2 cellular contexts compared by ENCODE assay signal in the genomic region with DNA sequence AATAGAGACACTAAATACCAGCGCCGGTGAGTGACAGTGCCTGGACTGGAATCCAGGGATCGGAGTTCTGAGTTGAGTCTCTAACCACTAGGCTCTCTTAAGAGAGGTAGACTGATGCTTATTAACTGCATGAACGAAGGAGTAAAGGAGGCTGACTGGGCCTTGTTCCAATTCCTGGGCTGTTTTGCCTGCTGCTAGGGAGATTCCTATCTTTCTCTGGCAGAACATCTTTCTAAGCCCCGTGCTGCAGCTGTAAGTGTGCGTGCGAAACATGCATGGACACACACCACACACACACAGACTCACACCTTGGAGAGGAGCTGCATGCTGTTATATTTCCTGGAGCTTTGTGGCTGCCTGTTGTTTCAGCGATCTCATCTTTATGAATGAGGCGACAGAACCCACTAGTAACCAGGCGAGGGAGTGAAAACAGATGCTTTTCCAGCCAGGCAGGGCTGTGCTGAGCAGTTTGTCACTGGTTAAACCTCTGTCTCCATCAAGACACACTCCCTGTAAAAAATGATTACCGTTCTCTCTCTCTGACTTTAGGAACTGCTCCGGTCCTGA.
TF ChIP-seq lines count a peak whose summit lies in the region.

No MANE protein-coding gene starts in this region.

TF ChIP-seq in A549, 52 proteins besides CTCF, POLR2A, EP300 and RAD21 (continued from another document):
- TF ChIP-seq, protein P1, sequence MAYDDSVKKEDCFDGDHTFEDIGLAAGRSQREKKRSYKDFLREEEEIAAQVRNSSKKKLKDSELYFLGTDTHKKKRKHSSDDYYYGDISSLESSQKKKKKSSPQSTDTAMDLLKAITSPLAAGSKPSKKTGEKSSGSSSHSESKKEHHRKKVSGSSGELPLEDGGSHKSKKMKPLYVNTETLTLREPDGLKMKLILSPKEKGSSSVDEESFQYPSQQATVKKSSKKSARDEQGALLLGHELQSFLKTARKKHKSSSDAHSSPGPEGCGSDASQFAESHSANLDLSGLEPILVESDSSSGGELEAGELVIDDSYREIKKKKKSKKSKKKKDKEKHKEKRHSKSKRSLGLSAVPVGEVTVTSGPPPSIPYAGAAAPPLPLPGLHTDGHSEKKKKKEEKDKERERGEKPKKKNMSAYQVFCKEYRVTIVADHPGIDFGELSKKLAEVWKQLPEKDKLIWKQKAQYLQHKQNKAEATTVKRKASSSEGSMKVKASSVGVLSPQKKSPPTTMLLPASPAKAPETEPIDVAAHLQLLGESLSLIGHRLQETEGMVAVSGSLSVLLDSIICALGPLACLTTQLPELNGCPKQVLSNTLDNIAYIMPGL (CRISPR knock-in tag; IDR thresholded peaks at IDR 0.05; ENCODE audit: borderline replicate concordance): no peak
- TF ChIP-seq KDM1A (IDR thresholded peaks at IDR 0.05; ENCODE audit: low read depth): peak; percentile 61; the same call in 1 of the 2 replicates

TF ChIP-seq in SK-N-SH, 30 proteins besides CTCF, POLR2A, EP300 and RAD21 (continued from another document):
- TF ChIP-seq, protein P2, sequence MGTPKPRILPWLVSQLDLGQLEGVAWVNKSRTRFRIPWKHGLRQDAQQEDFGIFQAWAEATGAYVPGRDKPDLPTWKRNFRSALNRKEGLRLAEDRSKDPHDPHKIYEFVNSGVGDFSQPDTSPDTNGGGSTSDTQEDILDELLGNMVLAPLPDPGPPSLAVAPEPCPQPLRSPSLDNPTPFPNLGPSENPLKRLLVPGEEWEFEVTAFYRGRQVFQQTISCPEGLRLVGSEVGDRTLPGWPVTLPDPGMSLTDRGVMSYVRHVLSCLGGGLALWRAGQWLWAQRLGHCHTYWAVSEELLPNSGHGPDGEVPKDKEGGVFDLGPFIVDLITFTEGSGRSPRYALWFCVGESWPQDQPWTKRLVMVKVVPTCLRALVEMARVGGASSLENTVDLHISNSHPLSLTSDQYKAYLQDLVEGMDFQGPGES (IDR thresholded peaks at IDR 0.05; ENCODE audit: low read depth, low read length): no peak
- TF ChIP-seq NRF1 (IDR thresholded peaks at IDR 0.05; ENCODE audit: low read depth, low read length): no peak
- peak; percentile 68; the same call in 1 of the 2 replicates for TF ChIP-seq TCF12 (IDR thresholded peaks at IDR 0.05)
- TF ChIP-seq JUND (IDR thresholded peaks at IDR 0.05): no peak
- TF ChIP-seq, protein P3, sequence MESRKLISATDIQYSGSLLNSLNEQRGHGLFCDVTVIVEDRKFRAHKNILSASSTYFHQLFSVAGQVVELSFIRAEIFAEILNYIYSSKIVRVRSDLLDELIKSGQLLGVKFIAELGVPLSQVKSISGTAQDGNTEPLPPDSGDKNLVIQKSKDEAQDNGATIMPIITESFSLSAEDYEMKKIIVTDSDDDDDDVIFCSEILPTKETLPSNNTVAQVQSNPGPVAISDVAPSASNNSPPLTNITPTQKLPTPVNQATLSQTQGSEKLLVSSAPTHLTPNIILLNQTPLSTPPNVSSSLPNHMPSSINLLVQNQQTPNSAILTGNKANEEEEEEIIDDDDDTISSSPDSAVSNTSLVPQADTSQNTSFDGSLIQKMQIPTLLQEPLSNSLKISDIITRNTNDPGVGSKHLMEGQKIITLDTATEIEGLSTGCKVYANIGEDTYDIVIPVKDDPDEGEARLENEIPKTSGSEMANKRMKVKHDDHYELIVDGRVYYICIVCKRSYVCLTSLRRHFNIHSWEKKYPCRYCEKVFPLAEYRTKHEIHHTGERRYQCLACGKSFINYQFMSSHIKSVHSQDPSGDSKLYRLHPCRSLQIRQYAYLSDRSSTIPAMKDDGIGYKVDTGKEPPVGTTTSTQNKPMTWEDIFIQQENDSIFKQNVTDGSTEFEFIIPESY (IDR thresholded peaks at IDR 0.05; ENCODE audit: borderline replicate concordance, low read depth): no peak
- no peak for TF ChIP-seq SIN3A (IDR thresholded peaks at IDR 0.05; ENCODE audit: borderline replicate concordance, low read depth, low read length)
- TF ChIP-seq, protein P4, sequence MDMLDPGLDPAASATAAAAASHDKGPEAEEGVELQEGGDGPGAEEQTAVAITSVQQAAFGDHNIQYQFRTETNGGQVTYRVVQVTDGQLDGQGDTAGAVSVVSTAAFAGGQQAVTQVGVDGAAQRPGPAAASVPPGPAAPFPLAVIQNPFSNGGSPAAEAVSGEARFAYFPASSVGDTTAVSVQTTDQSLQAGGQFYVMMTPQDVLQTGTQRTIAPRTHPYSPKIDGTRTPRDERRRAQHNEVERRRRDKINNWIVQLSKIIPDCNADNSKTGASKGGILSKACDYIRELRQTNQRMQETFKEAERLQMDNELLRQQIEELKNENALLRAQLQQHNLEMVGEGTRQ (IDR thresholded peaks at IDR 0.05; ENCODE audit: borderline replicate concordance, low read depth, low read length): no peak
- peak; percentile 85 for TF ChIP-seq RCOR1 (IDR thresholded peaks at IDR 0.05; ENCODE audit: low read length)
- TF ChIP-seq FOXJ3 (CRISPR knock-in tag; IDR thresholded peaks at IDR 0.05): peak; percentile 94
- TF ChIP-seq CHD2 (IDR thresholded peaks at IDR 0.05; ENCODE audit: low read length, partially characterized antibody): peak; percentile 72
- TF ChIP-seq MXI1 (IDR thresholded peaks at IDR 0.05; ENCODE audit: low read depth, low read length): peak; percentile 83
- TF ChIP-seq, protein P5, sequence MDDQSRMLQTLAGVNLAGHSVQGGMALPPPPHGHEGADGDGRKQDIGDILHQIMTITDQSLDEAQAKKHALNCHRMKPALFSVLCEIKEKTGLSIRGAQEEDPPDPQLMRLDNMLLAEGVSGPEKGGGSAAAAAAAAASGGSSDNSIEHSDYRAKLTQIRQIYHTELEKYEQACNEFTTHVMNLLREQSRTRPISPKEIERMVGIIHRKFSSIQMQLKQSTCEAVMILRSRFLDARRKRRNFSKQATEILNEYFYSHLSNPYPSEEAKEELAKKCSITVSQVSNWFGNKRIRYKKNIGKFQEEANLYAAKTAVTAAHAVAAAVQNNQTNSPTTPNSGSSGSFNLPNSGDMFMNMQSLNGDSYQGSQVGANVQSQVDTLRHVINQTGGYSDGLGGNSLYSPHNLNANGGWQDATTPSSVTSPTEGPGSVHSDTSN (IDR thresholded peaks at IDR 0.05): peak; percentile 35; the same call in 1 of the 2 replicates
- TF ChIP-seq, protein P6, sequence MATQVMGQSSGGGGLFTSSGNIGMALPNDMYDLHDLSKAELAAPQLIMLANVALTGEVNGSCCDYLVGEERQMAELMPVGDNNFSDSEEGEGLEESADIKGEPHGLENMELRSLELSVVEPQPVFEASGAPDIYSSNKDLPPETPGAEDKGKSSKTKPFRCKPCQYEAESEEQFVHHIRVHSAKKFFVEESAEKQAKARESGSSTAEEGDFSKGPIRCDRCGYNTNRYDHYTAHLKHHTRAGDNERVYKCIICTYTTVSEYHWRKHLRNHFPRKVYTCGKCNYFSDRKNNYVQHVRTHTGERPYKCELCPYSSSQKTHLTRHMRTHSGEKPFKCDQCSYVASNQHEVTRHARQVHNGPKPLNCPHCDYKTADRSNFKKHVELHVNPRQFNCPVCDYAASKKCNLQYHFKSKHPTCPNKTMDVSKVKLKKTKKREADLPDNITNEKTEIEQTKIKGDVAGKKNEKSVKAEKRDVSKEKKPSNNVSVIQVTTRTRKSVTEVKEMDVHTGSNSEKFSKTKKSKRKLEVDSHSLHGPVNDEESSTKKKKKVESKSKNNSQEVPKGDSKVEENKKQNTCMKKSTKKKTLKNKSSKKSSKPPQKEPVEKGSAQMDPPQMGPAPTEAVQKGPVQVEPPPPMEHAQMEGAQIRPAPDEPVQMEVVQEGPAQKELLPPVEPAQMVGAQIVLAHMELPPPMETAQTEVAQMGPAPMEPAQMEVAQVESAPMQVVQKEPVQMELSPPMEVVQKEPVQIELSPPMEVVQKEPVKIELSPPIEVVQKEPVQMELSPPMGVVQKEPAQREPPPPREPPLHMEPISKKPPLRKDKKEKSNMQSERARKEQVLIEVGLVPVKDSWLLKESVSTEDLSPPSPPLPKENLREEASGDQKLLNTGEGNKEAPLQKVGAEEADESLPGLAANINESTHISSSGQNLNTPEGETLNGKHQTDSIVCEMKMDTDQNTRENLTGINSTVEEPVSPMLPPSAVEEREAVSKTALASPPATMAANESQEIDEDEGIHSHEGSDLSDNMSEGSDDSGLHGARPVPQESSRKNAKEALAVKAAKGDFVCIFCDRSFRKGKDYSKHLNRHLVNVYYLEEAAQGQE (IDR thresholded peaks at IDR 0.05; ENCODE audit: low read depth, low read length): no peak
- no peak for TF ChIP-seq GABPA (IDR thresholded peaks at IDR 0.05; ENCODE audit: low read depth)
- TF ChIP-seq FOXM1 (IDR thresholded peaks at IDR 0.05; ENCODE audit: low read depth): no peak
- TF ChIP-seq POLR2AphosphoS5 (IDR thresholded peaks at IDR 0.05; ENCODE audit: low read depth, low read length): peak; percentile 28; the same call in 1 of the 2 replicates
- 0 out of 2 replicates have a peak, but pooled peaks have one; percentile 59 for TF ChIP-seq RFX5 (IDR thresholded peaks at IDR 0.05; ENCODE audit: low read length)
- no peak for TF ChIP-seq EZH2phosphoT487 (IDR thresholded peaks at IDR 0.05; ENCODE audit: borderline replicate concordance, low read depth)
